Comparison of ENCODE assay signal across 9 cellular contexts in genomic region chrX:40006025-40007017, GRCh38.
A peak's percentile ranks its signal among the peaks of the same experiment; 100 is the strongest.
DNase-seq lines count a peak whose midpoint lies in the region; ATAC-seq and TF ChIP-seq lines count a peak whose summit lies in the region.
"Had no signal": no experiment of that assay in that cellular context is flagged by ENCODE, and none has a peak within 500 bp of the region (broad histone marks: within the 10 kb centered on the region; RNA-seq: fewer than 3 reads in every experiment).

No MANE protein-coding gene starts in this region.

- no peaks in the 10 kb centered on the region for H3F3A ChIP-seq in PC-3 (ENCODE audit: low read length, unreplicated experiment)

- H3K27me3 ChIP-seq in ascending aorta (peaks cover 4% of the 10 kb centered on the region), upper lobe of right lung (no peaks in the 10 kb centered on the region), PC-3 (ENCODE audit: low read length) (no peaks in the 10 kb centered on the region)

- no peaks in the 10 kb centered on the region for H3K9me3 Mint-ChIP-seq in memory B cell

- no peaks in the 10 kb centered on the region for H3K9me3 ChIP-seq in ascending aorta
- H3K9me3 ChIP-seq in upper lobe of right lung, result no peaks in the 10 kb centered on the region
- H3K9me3 ChIP-seq in PC-3 (ENCODE audit: low read length), result no peaks in the 10 kb centered on the region

- POLR2A ChIA-PET in PC-3 (lab: Charles Lee; ENCODE audit: unreplicated experiment), result no interaction called here

- no peaks in the 10 kb centered on the region for H3K79me2 ChIP-seq in PC-3 (ENCODE audit: low read length)

- H3K4me1 ChIP-seq in ascending aorta, result peaks cover 0 to 8% of the 10 kb centered on the region in 2 donors
- H3K4me1 ChIP-seq in upper lobe of right lung, result peaks cover 6% of the 10 kb centered on the region
- H3K4me1 ChIP-seq in PC-3 (ENCODE audit: insufficient read depth, low read length), result peaks cover 9% of the 10 kb centered on the region

- H2AFZ ChIP-seq in PC-3 (ENCODE audit: low read length), result no peak overlapping the region

- intact Hi-C loops in ascending aorta (cut with DNase I) (no loop called here), upper lobe of right lung (cut with DNase I) (no loop called here), PC-3 (cut with micrococcal nuclease) (no loop called here)

- peaks cover 13% of the 10 kb centered on the region for H3K27me3 Mint-ChIP-seq in memory B cell

- no peak overlapping the region for H3K9ac ChIP-seq in PC-3 (ENCODE audit: low read length)

- no peaks in the 10 kb centered on the region for H4K20me1 ChIP-seq in PC-3 (ENCODE audit: low read length)

- TF ChIP-seq CTCF in ascending aorta (IDR thresholded peaks at IDR 0.05) (no peak), upper lobe of right lung (IDR thresholded peaks at IDR 0.05) (no peak), PC-3 (conservative IDR thresholded peaks at IDR 0.05; ENCODE audit: low read depth, low read length) (no peak)

- no peak overlapping the region for H3K4me2 ChIP-seq in PC-3 (ENCODE audit: low read length)

- peaks cover 19% of the 10 kb centered on the region for H3K4me1 Mint-ChIP-seq in memory B cell

- CTCF ChIA-PET in PC-3 (lab: Charles Lee), result no interaction called here

- no peaks in the 10 kb centered on the region for H3K9me2 ChIP-seq in PC-3 (replicated peaks; ENCODE audit: low read length)

- no TSS peak for BruUV-seq in PC-3 (replicated peaks; lab: Mats Ljungman, UMichigan)

- no peak overlapping the region for H3K27ac ChIP-seq in ascending aorta
- H3K27ac ChIP-seq in upper lobe of right lung, result no peak overlapping the region
- H3K27ac ChIP-seq in PC-3 (ENCODE audit: low read length), result no peak overlapping the region

- H3K4me3 ChIP-seq in ascending aorta (peak overlapping the region; percentile 16 to 40), upper lobe of right lung (no peak overlapping the region), PC-3 (ENCODE audit: low read length) (no peak overlapping the region)

- H3K27ac Mint-ChIP-seq in memory B cell, result no peak overlapping the region

- no peaks in the 10 kb centered on the region for H3K36me3 ChIP-seq in ascending aorta
- no peaks in the 10 kb centered on the region for H3K36me3 ChIP-seq in upper lobe of right lung
- no peaks in the 10 kb centered on the region for H3K36me3 ChIP-seq in PC-3 (ENCODE audit: low read depth, low read length)

- ATAC-seq in memory B cell (ENCODE audit: low read depth) (peak; percentile 41), upper lobe of right lung (peak; percentile 82), PC-3 (no peak), GM21619 (IDR thresholded peaks at IDR 0.05; ENCODE audit: unreplicated experiment) (no peak)

- H3K4me3 Mint-ChIP-seq in memory B cell, result peak overlapping the region; percentile 64

- H3K36me3 Mint-ChIP-seq in memory B cell, result no peaks in the 10 kb centered on the region

- DNase-seq in activated T-cell treated with anti-CD3 and anti-CD28 coated beads for 48 hours (ENCODE audit: low read depth) (peak; percentile 27), activated T-cell treated with anti-CD3 and anti-CD28 coated beads for 4 hours (no peak), ascending aorta (ENCODE audit: low spot score in 2 of 2) (no peak), memory B cell (ENCODE audit: low spot score in 2 of 2) (no peak), upper lobe of right lung (peak; percentile 73), PC-3 (no peak), NCI-H187 treated with DMSO at 0.1 percent for 48 hours (lab: John Stamatoyannopoulos, UW) (no peak)
- DNase-seq: KG1 had no signal

Comparison
In these comparisons a context has a peak if more than half of its experiments do, and no peak if none do; other contexts are left out.
1. DNase-seq: peak in activated T-cell treated with anti-CD3 and anti-CD28 coated beads for 48 hours (single experiment) and upper lobe of right lung (single experiment); none in activated T-cell treated with anti-CD3 and anti-CD28 coated beads for 4 hours (single experiment), ascending aorta (0 of 2), memory B cell (0 of 2), PC-3 (single experiment) and NCI-H187 treated with DMSO at 0.1 percent for 48 hours (single experiment).
2. H3K4me3 ChIP-seq: peak in ascending aorta (2 of 2); none in upper lobe of right lung (single experiment) and PC-3 (single experiment).
3. ATAC-seq: peak in memory B cell (single experiment) and upper lobe of right lung (single experiment); none in PC-3 (single experiment) and GM21619 (single experiment).